ENCODE assay signal across 19 cellular contexts in the genomic region with DNA sequence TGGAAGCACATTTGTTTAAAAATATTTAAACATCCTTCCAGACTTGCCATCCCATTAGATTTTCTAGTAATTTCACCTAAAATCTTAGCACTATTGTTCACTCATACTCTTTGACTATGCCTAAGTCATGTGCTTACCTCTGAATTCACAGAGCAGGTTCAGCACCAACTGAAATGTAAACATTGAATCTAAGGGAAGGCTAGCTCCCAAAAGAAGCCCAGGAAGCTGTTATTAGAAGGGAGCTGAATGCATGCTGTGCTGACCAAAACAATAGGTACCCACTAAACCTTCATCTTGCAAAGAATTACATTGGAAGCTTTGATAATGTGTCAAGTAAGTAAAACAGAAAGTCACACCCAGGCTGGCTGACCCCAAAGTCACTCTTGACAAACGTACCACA.
DNase-seq lines count a peak whose midpoint lies in the region; ATAC-seq and TF ChIP-seq lines count a peak whose summit lies in the region.
"Had no signal": no experiment of that assay in that cellular context is flagged by ENCODE, and none has a peak within 500 bp of the region (broad histone marks: within the 10 kb centered on the region; RNA-seq: fewer than 3 reads in every experiment).

No MANE protein-coding gene starts in this region.

- H3K4me1 Mint-ChIP-seq in glutamatergic neuron (ENCODE audit: low read depth, unreplicated experiment) = peaks cover 6% of the 10 kb centered on the region
- H3K4me1 Mint-ChIP-seq: IgD-negative memory B cell had no signal

- no peak for TF ChIP-seq CTCF in glutamatergic neuron (IDR thresholded peaks at IDR 0.05; ENCODE audit: partially characterized antibody, unreplicated experiment)

- no peaks in the 10 kb centered on the region for H3K79me1 ChIP-seq in mesendoderm (ENCODE audit: low read length)

- no peak overlapping the region for H3K23ac ChIP-seq in mesendoderm (ENCODE audit: low read length)

- DNase-seq in NCI-H1417 (lab: John Stamatoyannopoulos, UW) (peak in 2 of 3 experiments; percentile 4 to 44), NCI-H1417 treated with DMSO at 0.1 percent for 48 hours (lab: John Stamatoyannopoulos, UW) (no peak), glutamatergic neuron (no peak), mesendoderm (peak; percentile 16), NCI-H446 treated with DMSO at 0.1 percent for 48 hours (lab: John Stamatoyannopoulos, UW) (no peak), GM19240 (ENCODE audit: insufficient read length, low spot score) (no peak)
- DNase-seq: AML-193; Caco-2; CD4-positive, alpha-beta T cell; GDM1; HFFc6; KG1 had no signal

- no peak overlapping the region for H3K4ac ChIP-seq in mesendoderm (ENCODE audit: low read depth, low read length)

- no peak overlapping the region for H2BK5ac ChIP-seq in mesendoderm (ENCODE audit: low read length)

- peaks cover 11% of the 10 kb centered on the region for H3K36me3 Mint-ChIP-seq in glutamatergic neuron (ENCODE audit: unreplicated experiment)

- no peak overlapping the region for H3K4me3 Mint-ChIP-seq in glutamatergic neuron (ENCODE audit: unreplicated experiment)
- H3K4me3 Mint-ChIP-seq: CD4-positive, alpha-beta T cell; HFFc6; IgD-negative memory B cell had no signal

- H3K4me3 ChIP-seq in mesendoderm (ENCODE audit: low read length) = no peak overlapping the region
- H3K4me3 ChIP-seq: A549 had no signal

- H3K4me1 ChIP-seq in mesendoderm (ENCODE audit: control insufficient read depth, low read depth, low read length) = no peaks in the 10 kb centered on the region
- H3K4me1 ChIP-seq: A549, Caco-2 had no signal

- no peak overlapping the region for H4K5ac ChIP-seq in mesendoderm (ENCODE audit: low read length)

- no peak overlapping the region for H2AK5ac ChIP-seq in mesendoderm (ENCODE audit: low read length)

- no peak overlapping the region for H3K27ac ChIP-seq in mesendoderm (ENCODE audit: low read depth, low read length)
- H3K27ac ChIP-seq: 22Rv1, A549, C4-2B, HL-60 had no signal

- no peaks in the 10 kb centered on the region for H3K79me2 ChIP-seq in mesendoderm (ENCODE audit: control insufficient read depth, insufficient read depth, low read length)

- H4K8ac ChIP-seq in mesendoderm (ENCODE audit: low read depth, low read length) = no peak overlapping the region

- H2BK15ac ChIP-seq in mesendoderm (replicated peaks; ENCODE audit: low read depth) = no peak overlapping the region

- no peak for ATAC-seq in GM21381 (IDR thresholded peaks at IDR 0.05; ENCODE audit: unreplicated experiment)
- ATAC-seq: A549, HCT116 had no signal

- H3K4me2 ChIP-seq in mesendoderm (ENCODE audit: low read length) = no peak overlapping the region
- H3K4me2 ChIP-seq: A549 had no signal

- no peaks in the 10 kb centered on the region for H3K9me3 Mint-ChIP-seq in glutamatergic neuron (ENCODE audit: unreplicated experiment)

- no peak overlapping the region for H2BK120ac ChIP-seq in mesendoderm (ENCODE audit: low read depth, low read length)

- H3K27me3 ChIP-seq in mesendoderm (ENCODE audit: insufficient read depth, low read length, poor library complexity) = no peaks in the 10 kb centered on the region

- no peak overlapping the region for H3K9ac ChIP-seq in mesendoderm (ENCODE audit: low read length)

- H3K56ac ChIP-seq in mesendoderm (ENCODE audit: low read length) = no peak overlapping the region

- H3K27me3 Mint-ChIP-seq in glutamatergic neuron (ENCODE audit: unreplicated experiment) = no peaks in the 10 kb centered on the region
- H3K27me3 Mint-ChIP-seq: CD4-positive, alpha-beta T cell; IgD-negative memory B cell had no signal

- WGBS in mesendoderm (ENCODE audit: extremely low coverage, insufficient coverage, low lambda C conversion rate) = no CpG with 5 or more reads among the region's 1 CpG

- H3K18ac ChIP-seq in mesendoderm (ENCODE audit: low read length) = no peak overlapping the region

- no peaks in the 10 kb centered on the region for H3K36me3 ChIP-seq in mesendoderm (ENCODE audit: control insufficient read depth, insufficient read depth, low read length)

- peak overlapping the region; percentile 29 for H3K27ac Mint-ChIP-seq in glutamatergic neuron (ENCODE audit: unreplicated experiment)
- H3K27ac Mint-ChIP-seq: CD4-positive, alpha-beta T cell; HFFc6; IgD-negative memory B cell had no signal

Comparison
In these comparisons a context has a peak if more than half of its experiments do, and no peak if none do; other contexts are left out.
1. DNase-seq: peak in NCI-H1417 (2 of 3) and mesendoderm (single experiment); none in NCI-H1417 treated with DMSO at 0.1 percent for 48 hours (single experiment), glutamatergic neuron (single experiment), NCI-H446 treated with DMSO at 0.1 percent for 48 hours (single experiment) and GM19240 (single experiment).